Comparison of ENCODE assay signal across 29 cellular contexts in genomic region chr1:61581241-61581640, GRCh38.
"Had no signal": no experiment of that assay in that cellular context is flagged by ENCODE, and none has a peak within 500 bp of the region (broad histone marks: within the 10 kb centered on the region; RNA-seq: fewer than 3 reads in every experiment).

No MANE protein-coding gene starts in this region.

- FAIRE-seq: colon had no signal

- H3K36me3 ChIP-seq: adrenal gland, esophagus muscularis mucosa, gastrocnemius medialis had no signal

- H3K27ac ChIP-seq: adrenal gland, body of pancreas, esophagus muscularis mucosa, foreskin keratinocyte, gastrocnemius medialis had no signal

- H3K9me3 ChIP-seq: adrenal gland, body of pancreas, esophagus muscularis mucosa, gastrocnemius medialis had no signal

- DNase-seq: activated CD4-positive, alpha-beta memory T cell treated with anti-CD3 and anti-CD28 coated beads for 36 hours; activated CD4-positive, alpha-beta T cell treated with anti-CD3 and anti-CD28 coated beads for 36 hours; activated CD4-positive, alpha-beta T cell treated with anti-CD3 and anti-CD28 coated beads, Interleukin-2, amount 10 ng/mL, durations not matched to agents 24 days and 14 days; activated CD4-positive, CD25-positive, alpha-beta regulatory T cell; activated CD4-positive, CD25-positive, alpha-beta regulatory T cell treated with anti-CD3 and anti-CD28 coated beads, Interleukin-2, amount 50 U/mL, for 72 hours; activated CD8-positive, alpha-beta memory T cell treated with anti-CD3 and anti-CD28 coated beads, Interleukin-2, amount 10 ng/mL, durations not matched to agents 7 days and 5 days; activated CD8-positive, alpha-beta memory T cell treated with anti-CD3 and anti-CD28 coated beads, Interleukin-2, amount 50 U/mL, for 4 hours; activated CD8-positive, alpha-beta T cell treated with anti-CD3 and anti-CD28 coated beads, Interleukin-2, amount 10 ng/mL, durations not matched to agents 7 days and 5 days; activated effector memory CD4-positive, alpha-beta T cell treated with anti-CD3 and anti-CD28 coated beads, Interleukin-2, amount 50 U/mL, for 16 hours; activated naive CD4-positive, alpha-beta T cell treated with anti-CD3 and anti-CD28 coated beads for 36 hours; activated naive CD8-positive, alpha-beta T cell treated with anti-CD3 and anti-CD28 coated beads for 36 hours; activated naive CD8-positive, alpha-beta T cell treated with anti-CD3 and anti-CD28 coated beads, Interleukin-2, amount 50 U/mL, for 24 hours; activated T-cell treated with anti-CD3 and anti-CD28 coated beads, Interleukin-2, amount 50 U/mL, for 1 hour; activated T-cell treated with anti-CD3 and anti-CD28 coated beads, Interleukin-2, amount 50 U/mL, for 48 hours; adrenal gland; amygdala; aorta; body of pancreas; caudate nucleus; cortex of kidney; dermis blood vessel endothelial cell; effector CD4-positive, alpha-beta T cell; effector memory CD8-positive, alpha-beta T cell; erythroblast; foreskin keratinocyte; gastrocnemius medialis; T-helper 2 cell had no signal

- H3K4me1 ChIP-seq: adrenal gland, body of pancreas, gastrocnemius medialis had no signal

- H3K4me3 ChIP-seq: adrenal gland, body of pancreas, esophagus muscularis mucosa, gastrocnemius medialis had no signal

- H3K27me3 ChIP-seq: adrenal gland, body of pancreas, esophagus muscularis mucosa, foreskin keratinocyte, gastrocnemius medialis had no signal

- ATAC-seq: activated CD4-positive, alpha-beta T cell treated with anti-CD3 and anti-CD28 coated beads for 36 hours; activated CD8-positive, alpha-beta memory T cell treated with anti-CD3 and anti-CD28 coated beads, Interleukin-2, amount 10 ng/mL, durations not matched to agents 7 days and 5 days; activated CD8-positive, alpha-beta T cell treated with anti-CD3 and anti-CD28 coated beads, Interleukin-2, amount 10 ng/mL, durations not matched to agents 7 days and 5 days; activated naive CD8-positive, alpha-beta T cell treated with anti-CD3 and anti-CD28 coated beads, Interleukin-2, amount 50 U/mL, for 24 hours; body of pancreas; effector memory CD8-positive, alpha-beta T cell; foreskin keratinocyte; gastrocnemius medialis had no signal
